8 cellular contexts compared by ENCODE assay signal in the genomic region with DNA sequence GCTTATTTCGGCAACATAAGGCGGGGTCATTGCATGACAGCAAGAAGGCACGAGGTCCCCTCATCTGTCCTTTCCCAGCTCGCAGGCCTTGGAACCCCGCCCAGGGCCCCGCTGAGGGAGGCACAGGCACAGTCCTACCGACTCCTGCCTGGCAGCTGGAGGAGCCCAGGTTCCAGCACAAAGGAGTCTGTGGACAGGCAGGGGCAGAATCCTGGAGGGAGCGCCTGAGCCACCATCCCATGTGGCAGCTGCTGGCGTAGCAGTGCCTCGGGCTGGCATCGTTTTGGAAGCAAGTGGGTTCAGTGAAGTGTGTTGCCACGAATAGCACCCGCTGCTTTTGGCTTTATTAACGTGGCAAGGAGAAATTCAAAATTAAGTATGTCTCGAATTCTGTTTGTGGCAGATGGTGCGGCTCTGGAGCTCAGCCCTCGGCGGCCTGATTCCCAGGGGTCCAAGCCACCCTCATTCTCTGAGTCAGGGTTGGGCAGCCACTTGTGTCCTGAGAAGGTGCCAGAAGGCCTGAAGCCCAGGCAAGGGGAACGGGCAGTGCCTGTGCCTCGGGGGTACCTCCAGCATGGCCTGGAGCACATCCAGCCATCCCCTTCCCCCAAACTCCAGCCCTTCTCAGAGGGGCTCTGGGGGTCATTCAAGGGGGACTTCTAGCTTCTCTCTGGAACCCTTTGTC. TPM values are rescaled to one million over a fixed set of nuclear protein-coding genes. Genes with fewer than 3 reads are reported as not detected.
DNase-seq lines count a peak whose midpoint lies in the region; ATAC-seq, FAIRE-seq and TF ChIP-seq lines count a peak whose summit lies in the region.

No MANE protein-coding gene starts in this region.

- POLR2A ChIA-PET in RWPE1 (lab: Yijun Ruan, JAX; ENCODE audit: low non-redundant PET) = no interaction called here

- H3K27ac ChIP-seq in RWPE1 = peak overlapping the region; percentile 76

- peak; percentile 46 for DNase-seq in D721Med (ENCODE audit: insufficient read length, low spot score)
- DNase-seq in RWPE1 (ENCODE audit: low spot score) = no peak
- DNase-seq in Right ventricle myocardium inferior (ENCODE audit: missing footprints) = peak; percentile 88
- DNase-seq in posterior cingulate gyrus = peak; percentile 19 to 91 (median 50)
- DNase-seq in NAMALWA (ENCODE audit: low spot score) = no peak

- CTCF ChIA-PET in RWPE1 (lab: Yijun Ruan, JAX) = interaction anchor here (0.6 kb wide), 1 partner anchor 163 kb away, joined by 3 read pairs; no protein-coding TSS in a partner anchor

- ATAC-seq in Right ventricle myocardium inferior = peak; percentile 66
- no peak for ATAC-seq in GM18511 (IDR thresholded peaks at IDR 0.05; ENCODE audit: unreplicated experiment)
- no peak for ATAC-seq in HG03196 (IDR thresholded peaks at IDR 0.05; ENCODE audit: unreplicated experiment)
- ATAC-seq in HG03108 (IDR thresholded peaks at IDR 0.05; ENCODE audit: unreplicated experiment) = no peak

- no peak for TF ChIP-seq CTCF in D721Med (IDR thresholded peaks at IDR 0.05; ENCODE audit: insufficient read depth, missing control alignments)
- no peak for TF ChIP-seq CTCF in RWPE1 (conservative IDR thresholded peaks at IDR 0.05; ENCODE audit: low read depth)

- intact Hi-C loops in Right ventricle myocardium inferior (cut with DNase I) (loop anchor here (5.0 kb wide), 1 partner anchor 102 kb away; no protein-coding TSS in a partner anchor), posterior cingulate gyrus (cut with DNase I) (loop anchor here (10.0 kb wide), 1 partner anchor 64 kb away; no protein-coding TSS in a partner anchor)

- FAIRE-seq in D721Med (lab: Jason Lieb, UNC) = no peak

RNA-seq across cellular contexts. Expression of a gene that starts 35.9 kb away (rescaled TPM):
- 13.3 TPM for total RNA-seq in Right ventricle myocardium inferior

RNA-seq across cellular contexts. Expression of a gene that starts 59.4 kb away (rescaled TPM):
- total RNA-seq in Right ventricle myocardium inferior = 40.3 TPM

Comparison
In these comparisons a context has a peak if more than half of its experiments do, and no peak if none do; other contexts are left out.
1. DNase-seq: peak in D721Med (single experiment), Right ventricle myocardium inferior (single experiment) and posterior cingulate gyrus (10 of 10); none in RWPE1 (single experiment) and NAMALWA (single experiment).